ENCODE assay signal across 9 cellular contexts in genomic region chr3:69998759-69999158, GRCh38. TPM values are rescaled to one million over a fixed set of nuclear protein-coding genes. Genes with fewer than 3 reads are reported as not detected.
DNase-seq lines count a peak whose midpoint lies in the region; ATAC-seq and TF ChIP-seq lines count a peak whose summit lies in the region.
"Had no signal": no experiment of that assay in that cellular context is flagged by ENCODE, and none has a peak within 500 bp of the region (broad histone marks: within the 10 kb centered on the region; RNA-seq: fewer than 3 reads in every experiment).

No MANE protein-coding gene starts in this region.

- no peaks in the 10 kb centered on the region for H3K4me1 ChIP-seq in right atrium auricular region
- no peaks in the 10 kb centered on the region for H3K4me1 ChIP-seq in skeletal muscle tissue (ENCODE audit: control insufficient read depth in 3 of 3, insufficient read depth in 3 of 3, low read length in 3 of 3)

- H3K4me3 ChIP-seq in WI38 (ENCODE audit: low read depth, low read length) (peak overlapping the region; percentile 36), right atrium auricular region (peak overlapping the region; percentile 3 to 25), skeletal muscle tissue (ENCODE audit: low read length in 3 of 3) (peak overlapping the region in 2 of 3 donors; percentile 33 to 45)

- ATAC-seq in HG02938 (IDR thresholded peaks at IDR 0.05; ENCODE audit: unreplicated experiment): no peak

- TF ChIP-seq CTCF in WI38 (IDR thresholded peaks at IDR 0.05; ENCODE audit: low read depth, low read length) (no peak), right atrium auricular region (IDR thresholded peaks at IDR 0.05) (no peak)

- H3K9me3 ChIP-seq in right atrium auricular region (peaks cover 0 to 4% of the 10 kb centered on the region in 2 donors), skeletal muscle tissue (ENCODE audit: control insufficient read depth in 3 of 3, low read length in 3 of 3) (no peaks in the 10 kb centered on the region)

- H3K9ac ChIP-seq in skeletal muscle tissue (ENCODE audit: low read depth in 1 of 3, low read length in 3 of 3): no peak overlapping the region

- no peaks in the 10 kb centered on the region for H3K36me3 ChIP-seq in right atrium auricular region
- H3K36me3 ChIP-seq in skeletal muscle tissue (ENCODE audit: control insufficient read depth in 3 of 3, insufficient read depth in 3 of 3, low read length in 3 of 3): no peaks in the 10 kb centered on the region

- H3K27ac ChIP-seq in right atrium auricular region: no peak overlapping the region
- no peak overlapping the region for H3K27ac ChIP-seq in skeletal muscle tissue (ENCODE audit: low read depth, low read length)

- no peaks in the 10 kb centered on the region for H3K27me3 ChIP-seq in right atrium auricular region
- no peaks in the 10 kb centered on the region for H3K27me3 ChIP-seq in skeletal muscle tissue (ENCODE audit: control insufficient read depth in 3 of 3, insufficient read depth in 3 of 3, low read length in 3 of 3)

- DNase-seq in EL: peak; percentile 1
- no peak for DNase-seq in right atrium auricular region (ENCODE audit: low spot score)
- no peak for DNase-seq in G401 (ENCODE audit: low spot score)
- DNase-seq in T-helper 2 cell: no peak
- no peak for DNase-seq in glomerular visceral epithelial cell (ENCODE audit: extremely low spot score)
- DNase-seq: occipital lobe had no signal

- in situ Hi-C loops in G401 (cut with HindIII; ENCODE audit: low sequenced_read_pairs): no loop called here

RNA-seq across cellular contexts. Expression of gene SAMMSON, which starts 0.8 kb away (rescaled TPM):
- total RNA-seq in right atrium auricular region: not detected
- under 0.01 TPM for total RNA-seq in skeletal muscle tissue
- not detected in 2 replicates for total RNA-seq in G401 (2014; rRNA removed; shearing (Covaris generic))
